ENCODE assay signal across 8 cellular contexts in the genomic region with DNA sequence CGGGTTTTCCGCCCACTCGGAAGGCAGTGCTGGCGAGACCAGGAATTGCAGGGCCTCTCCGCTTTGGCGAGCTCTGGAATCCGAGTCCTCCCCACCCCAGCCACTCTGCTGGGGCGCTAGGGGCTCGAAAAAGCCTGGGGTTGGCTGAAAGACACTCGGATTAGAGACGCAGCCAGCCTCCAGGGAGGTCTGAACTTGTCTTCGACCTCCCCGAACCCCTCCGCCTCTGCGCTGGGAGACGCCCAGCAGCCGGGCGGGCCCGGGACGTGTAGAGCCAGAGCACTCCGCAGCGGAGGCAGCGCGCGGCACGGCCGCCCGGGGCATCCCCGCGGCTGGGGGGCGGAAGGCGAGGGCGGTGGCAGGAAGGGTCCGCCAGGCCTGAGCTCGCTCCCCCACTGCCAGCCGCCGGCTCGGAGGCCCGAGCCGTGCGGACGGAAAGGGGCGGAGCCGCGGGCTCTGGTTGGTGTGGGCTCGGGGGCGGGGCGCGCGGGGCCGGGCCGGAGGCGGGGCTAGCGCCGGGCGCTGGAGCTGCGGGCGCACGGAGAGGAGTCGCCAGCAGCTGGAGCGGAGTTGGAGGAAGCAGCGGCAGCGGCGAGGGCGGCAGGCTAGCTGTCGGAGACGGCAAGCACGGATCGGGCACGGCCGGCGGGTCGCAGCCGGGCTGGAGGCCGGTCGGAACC. TPM values are rescaled to one million over a fixed set of nuclear protein-coding genes. Genes with fewer than 3 reads are reported as not detected.
DNase-seq lines count a peak whose midpoint lies in the region; ATAC-seq and TF ChIP-seq lines count a peak whose summit lies in the region.

A gene (plus strand): TSS at position 549 of the 680 bp plus-strand sequence. CDS start 10,920 bp downstream, outside the sequence.

- H3K4me1 ChIP-seq in mesenchymal stem cell (ENCODE audit: control insufficient read depth, insufficient read depth, low read depth, low read length) = peaks cover 7% of the 10 kb centered on the region

- H3K27ac Mint-ChIP-seq in Calu3 (ENCODE audit: unreplicated experiment) = peak within 1 kb of the TSS; percentile 77
- H3K27ac Mint-ChIP-seq in effector memory CD8-positive, alpha-beta T cell = peak within 1 kb of the TSS; percentile 94 to 96

- no peaks in the 10 kb centered on the region for H3K27me3 ChIP-seq in mesenchymal stem cell (ENCODE audit: control insufficient read depth in 1 of 2, insufficient read depth in 1 of 2, low read length in 2 of 2)

- BruUV-seq in Calu3 (replicated peaks; lab: Mats Ljungman, UMichigan) = no TSS peak

- peak within 1 kb of the TSS in 1 of 2 experiments; percentile 99 for H3K14ac ChIP-seq in mesenchymal stem cell (ENCODE audit: low read length in 2 of 2)

- DNase-seq in Calu3 (peak; percentile 97), HUDEP-2 (lab: John Stamatoyannopoulos, UW; ENCODE audit: unreplicated experiment in 76 of 76) (peak in 75 of 76 experiments; percentile 21 to 94 (median 86)), NOMO-1 treated with DMSO at 0.1 percent for 48 hours (lab: John Stamatoyannopoulos, UW; ENCODE audit: unreplicated experiment) (peak; percentile 93), mesenchymal stem cell (peak; percentile 93)
- DNase-seq in activated CD8-positive, alpha-beta memory T cell treated with anti-CD3 and anti-CD28 coated beads for 4 hours (ENCODE audit: low read depth in 2 of 2) = peak; percentile 79 to 81
- peak; percentile 86 to 90 (median 88) for DNase-seq in effector memory CD8-positive, alpha-beta T cell
- DNase-seq in stimulated activated CD8-positive, alpha-beta memory T cell treated with anti-CD3 and anti-CD28 coated beads, Interleukin-12 subunit alpha, Interleukin-12 subunit beta, amount 100 ng/mL, for 24 hours (ENCODE audit: extremely low read depth) = peak; percentile 78

- peak within 1 kb of the TSS; percentile 93 for H3K9ac ChIP-seq in mesenchymal stem cell (ENCODE audit: low read length)

- ATAC-seq in GM21390 (IDR thresholded peaks at IDR 0.05; ENCODE audit: unreplicated experiment) = peak; percentile 79
- peak; percentile 76 for ATAC-seq in effector memory CD8-positive, alpha-beta T cell (replicated peaks)

- H3K27ac ChIP-seq in mesenchymal stem cell (ENCODE audit: low read length, poor library complexity, severe bottlenecking) = peak within 1 kb of the TSS; percentile 96

- peak within 1 kb of the TSS; percentile 84 for H3K4me3 Mint-ChIP-seq in Calu3 (ENCODE audit: low read depth, unreplicated experiment)
- peak within 1 kb of the TSS; percentile 92 to 93 for H3K4me3 Mint-ChIP-seq in effector memory CD8-positive, alpha-beta T cell

- peak within 1 kb of the TSS; percentile 82 to 100 for H3K23ac ChIP-seq in mesenchymal stem cell (ENCODE audit: low read length in 2 of 2)

- peak within 1 kb of the TSS; percentile 81 for H3K4me2 ChIP-seq in mesenchymal stem cell (ENCODE audit: low read length, poor library complexity, severe bottlenecking)

- peak within 1 kb of the TSS; percentile 96 for H2AFZ ChIP-seq in mesenchymal stem cell (ENCODE audit: low read depth, low read length)

- H3K36me3 ChIP-seq in mesenchymal stem cell (ENCODE audit: control insufficient read depth in 1 of 2, insufficient read depth in 2 of 2, low read depth in 1 of 2, low read length in 2 of 2) = peaks cover 0 to 3% of the 10 kb centered on the region in 2 experiments

- H2BK120ac ChIP-seq in mesenchymal stem cell (ENCODE audit: low read depth, low read length) = peak within 1 kb of the TSS; percentile 82

- peaks cover 46% of the 10 kb centered on the region for H3K36me3 Mint-ChIP-seq in Calu3 (ENCODE audit: insufficient read depth, unreplicated experiment)
- peaks cover 21% of the 10 kb centered on the region for H3K36me3 Mint-ChIP-seq in effector memory CD8-positive, alpha-beta T cell (ENCODE audit: insufficient read depth)

- no peak within 1 kb of the TSS for H2AK5ac ChIP-seq in mesenchymal stem cell (ENCODE audit: low read length, severe bottlenecking)

- intact Hi-C loops in Calu3 (cut with micrococcal nuclease; ENCODE audit: unreplicated experiment) = loop anchor here (5.0 to 10.0 kb wide), 5 partner anchors 52 to 443 kb away; no protein-coding TSS in a partner anchor

- WGBS in mesenchymal stem cell = under 1% methylated on average over 60 of the region's 76 CpGs

- H2BK5ac ChIP-seq in mesenchymal stem cell (ENCODE audit: low read depth, low read length, poor library complexity, severe bottlenecking) = peak within 1 kb of the TSS; percentile 81

- H3K4me1 Mint-ChIP-seq in Calu3 (ENCODE audit: low read depth, unreplicated experiment) = peaks cover 25% of the 10 kb centered on the region
- peaks cover 31 to 35% of the 10 kb centered on the region in 2 donors for H3K4me1 Mint-ChIP-seq in effector memory CD8-positive, alpha-beta T cell (ENCODE audit: low read depth in 2 of 2)

- H3K18ac ChIP-seq in mesenchymal stem cell (ENCODE audit: low read depth in 1 of 2, low read length in 2 of 2) = peak within 1 kb of the TSS; percentile 94 to 99

- peaks cover 9% of the 10 kb centered on the region for H3K9me3 ChIP-seq in mesenchymal stem cell (ENCODE audit: control insufficient read depth, low read length)

- H2BK15ac ChIP-seq in mesenchymal stem cell (ENCODE audit: low read depth, poor library complexity, severe bottlenecking) = peak within 1 kb of the TSS; percentile 96

- no peaks in the 10 kb centered on the region for H3K27me3 Mint-ChIP-seq in Calu3 (ENCODE audit: unreplicated experiment)
- no peaks in the 10 kb centered on the region for H3K27me3 Mint-ChIP-seq in effector memory CD8-positive, alpha-beta T cell

- peak within 1 kb of the TSS; percentile 96 to 98 for H3K4me3 ChIP-seq in mesenchymal stem cell (ENCODE audit: insufficient read depth in 1 of 2, low read depth in 1 of 2, low read length in 2 of 2)

- H3K79me1 ChIP-seq in mesenchymal stem cell (replicated peaks; ENCODE audit: low read length, poor library complexity, severe bottlenecking) = peaks cover 4% of the 10 kb centered on the region

- no peak for TF ChIP-seq CTCF in Calu3 (IDR thresholded peaks at IDR 0.05; ENCODE audit: unreplicated experiment)

- H3K4ac ChIP-seq in mesenchymal stem cell (ENCODE audit: low read depth in 1 of 2, low read length in 2 of 2) = peak within 1 kb of the TSS; percentile 78 to 98

- peak within 1 kb of the TSS; percentile 97 for H4K91ac ChIP-seq in mesenchymal stem cell (ENCODE audit: low read length)

- peak within 1 kb of the TSS; percentile 71 to 72 for H2BK12ac ChIP-seq in mesenchymal stem cell (ENCODE audit: low read length in 2 of 2)

- peak within 1 kb of the TSS; percentile 82 for H4K8ac ChIP-seq in mesenchymal stem cell (ENCODE audit: low read length)

- CTCF ChIA-PET in Calu3 (lab: Charles Lee) = interaction anchor here (0.5 to 2.1 kb wide), 5 partner anchors 10 to 442 kb away, joined by 3 to 7 read pairs (median 4); no protein-coding TSS in a partner anchor

- peaks cover 6% of the 10 kb centered on the region for H3K9me3 Mint-ChIP-seq in Calu3 (ENCODE audit: low read depth, unreplicated experiment)
- H3K9me3 Mint-ChIP-seq in effector memory CD8-positive, alpha-beta T cell = peaks cover 0 to 1% of the 10 kb centered on the region in 2 donors

RNA-seq across cellular contexts. Expression of the gene that starts here (rescaled TPM):
- 74.8 and 81.5 TPM in 2 replicates for total RNA-seq in Calu3 (2022)
- polyA plus RNA-seq in mesenchymal stem cell (2013, experiment 1 of 2) = 33.8 TPM
- polyA plus RNA-seq in mesenchymal stem cell (2013, experiment 2 of 2) = 33.1 TPM

Comparison
In these comparisons a context has a peak if more than half of its experiments do, and no peak if none do; other contexts are left out.
1. Peak in every context shown above with its lines: DNase-seq, ATAC-seq, H3K4me3 ChIP-seq and H3K27ac ChIP-seq.